ENCODE assay signal across 23 cellular contexts in genomic region chr22:37771081-37771480, GRCh38. TPM values are rescaled to one million over a fixed set of nuclear protein-coding genes. Genes with fewer than 3 reads are reported as not detected.
DNase-seq lines count a peak whose midpoint lies in the region; ATAC-seq, FAIRE-seq and TF ChIP-seq lines count a peak whose summit lies in the region.
"Had no signal": no experiment of that assay in that cellular context is flagged by ENCODE, and none has a peak within 500 bp of the region (broad histone marks: within the 10 kb centered on the region; RNA-seq: fewer than 3 reads in every experiment).

No MANE protein-coding gene starts in this region.

- H2AK9ac ChIP-seq in IMR-90 (replicated peaks; ENCODE audit: low read depth, low read length, poor library complexity), result peak overlapping the region; percentile 72

- H4K91ac ChIP-seq in IMR-90 (ENCODE audit: insufficient read depth, low read depth, low read length), result no peak overlapping the region

- H3K27me3 ChIP-seq in IMR-90 (ENCODE audit: control insufficient read depth, insufficient read depth, low read length), result no peaks in the 10 kb centered on the region

- no TSS peak for BruUV-seq in IMR-90 (replicated peaks; lab: Mats Ljungman, UMichigan)

- no peak overlapping the region for H2BK5ac ChIP-seq in IMR-90 (ENCODE audit: low read depth, low read length, poor library complexity, severe bottlenecking)

- no peak overlapping the region for H4K8ac ChIP-seq in IMR-90 (ENCODE audit: low read depth in 2 of 2, low read length in 2 of 2)

- H3K9ac ChIP-seq in IMR-90 (ENCODE audit: low read depth, low read length), result no peak overlapping the region
- H3K9ac ChIP-seq: GM23248 had no signal

- ATAC-seq in IMR-90 (ENCODE audit: low read depth), result no peak
- no peak for ATAC-seq in HG02840 (IDR thresholded peaks at IDR 0.05; ENCODE audit: low FRiP score, unreplicated experiment)

- no peak overlapping the region for H3K4ac ChIP-seq in IMR-90 (ENCODE audit: low read depth, low read length)

- peaks cover 19% of the 10 kb centered on the region for H3K9me1 ChIP-seq in IMR-90 (ENCODE audit: insufficient read depth, low read length)

- H3K56ac ChIP-seq in IMR-90 (ENCODE audit: extremely low read depth, insufficient read depth, low read length), result no peak overlapping the region

- no peak for TF ChIP-seq POLR2A in IMR-90 (IDR thresholded peaks at IDR 0.05; ENCODE audit: low read depth, low read length)

- H2AK5ac ChIP-seq in IMR-90 (ENCODE audit: low read depth, low read length), result no peak overlapping the region

- CTCF ChIA-PET in IMR-90 (lab: Yijun Ruan, JAX) (no interaction called here), RWPE1 (lab: Yijun Ruan, JAX) (no interaction called here)

- peaks cover 12% of the 10 kb centered on the region for H3K4me1 ChIP-seq in IMR-90 (ENCODE audit: control insufficient read depth, insufficient read depth, low read length)

- no peak overlapping the region for H3K14ac ChIP-seq in IMR-90 (replicated peaks; ENCODE audit: low read depth, low read length)

- TF ChIP-seq CTCF in IMR-90 (conservative IDR thresholded peaks at IDR 0.05; ENCODE audit: low read depth, low read length) (no peak), RWPE1 (conservative IDR thresholded peaks at IDR 0.05; ENCODE audit: low read depth) (no peak), epithelial cell of esophagus (IDR thresholded peaks at IDR 0.05; ENCODE audit: insufficient read depth, low read depth, low read length, missing control alignments) (no peak)

- no peak for DNase-seq in IMR-90
- no peak for DNase-seq in RWPE1 (ENCODE audit: low spot score)
- DNase-seq in epithelial cell of esophagus (ENCODE audit: low read depth), result peak; percentile 63
- no peak for DNase-seq in urothelium cell line (ENCODE audit: low spot score)
- DNase-seq in NCI-H524 treated with DMSO at 0.1 percent for 48 hours (lab: John Stamatoyannopoulos, UW), result no peak
- DNase-seq: C1 segment of cervical spinal cord; Calu3; CD4-positive, alpha-beta memory T cell; COR-L47; DMS53; EL; GF-D8; GM23248; H7; HCEC 1CT had no signal

- peaks cover 0 to 49% of the 10 kb centered on the region in 2 experiments; a peak in 3 of 4 replicates for H3K79me1 ChIP-seq in IMR-90 (ENCODE audit: low read depth in 1 of 2, low read length in 2 of 2)

- H3K23ac ChIP-seq in IMR-90 (ENCODE audit: low read depth, low read length), result no peak overlapping the region

- H2AFZ ChIP-seq in IMR-90 (replicated peaks; ENCODE audit: low read length, poor library complexity), result no peak overlapping the region
- H2AFZ ChIP-seq: GM23248 had no signal

- no peak overlapping the region for H3K27ac ChIP-seq in IMR-90 (ENCODE audit: insufficient read depth, low read length)
- H3K27ac ChIP-seq in RWPE1, result peak overlapping the region; percentile 93
- H3K27ac ChIP-seq: GM23248 had no signal

- POLR2A ChIA-PET in IMR-90 (lab: Charles Lee; ENCODE audit: unreplicated experiment) (no interaction called here), RWPE1 (lab: Yijun Ruan, JAX; ENCODE audit: low non-redundant PET) (no interaction called here)

- no peak overlapping the region for H2BK20ac ChIP-seq in IMR-90 (ENCODE audit: low read depth, low read length)

- H3K4me3 ChIP-seq in IMR-90 (ENCODE audit: insufficient read depth, low read depth, low read length) (no peak overlapping the region), epithelial cell of esophagus (ENCODE audit: low read length) (no peak overlapping the region)
- H3K4me3 ChIP-seq: GM23248 had no signal

- no peak overlapping the region for H3K4me2 ChIP-seq in IMR-90 (ENCODE audit: low read depth, low read length)

- TF ChIP-seq RAD21 in IMR-90 (IDR thresholded peaks at IDR 0.05; ENCODE audit: low read length), result no peak

- H4K5ac ChIP-seq in IMR-90 (ENCODE audit: low read depth, low read length), result no peak overlapping the region

- 80% methylated on average over 1 of the region's 4 CpGs; no CpG with 5 or more reads in 1 of the 2 experiments for WGBS in IMR-90 (ENCODE audit: extremely low coverage in 2 of 2, insufficient read length in 1 of 2), 2 experiments

- FAIRE-seq in urothelium cell line (lab: Jason Lieb, UNC), result no peak
- FAIRE-seq: GM12891, GM18507, H1 had no signal

- intact Hi-C loops in IMR-90 (cut with micrococcal nuclease), result no loop called here

- no peak overlapping the region for H2BK120ac ChIP-seq in IMR-90 (ENCODE audit: low read depth, low read length)

- dilution Hi-C loops in IMR-90 (cut with HindIII; ENCODE audit: low sequenced_read_pairs, unreplicated experiment), result no loop called here

- H3K9me3 ChIP-seq in IMR-90 (ENCODE audit: control insufficient read depth, insufficient read depth, low read length), result no peaks in the 10 kb centered on the region

- H3K18ac ChIP-seq in IMR-90 (ENCODE audit: low read depth, low read length), result no peak overlapping the region

- peaks cover 59% of the 10 kb centered on the region for H3K36me3 ChIP-seq in IMR-90 (ENCODE audit: control insufficient read depth, insufficient read depth, low read length)

- H2BK15ac ChIP-seq in IMR-90 (ENCODE audit: low read depth, low read length), result no peak overlapping the region

- H4K20me1 ChIP-seq in IMR-90 (ENCODE audit: insufficient read depth, low read length), result peaks cover 3% of the 10 kb centered on the region; the same call in 1 of the 2 replicates

- in situ Hi-C loops in IMR-90 (cut with MboI; ENCODE audit: low sequenced_read_pairs), result no loop called here

TF ChIP-seq in IMR-90, 13 proteins besides CTCF, POLR2A, EP300 and RAD21:
- TF ChIP-seq ELK1 (IDR thresholded peaks at IDR 0.05; ENCODE audit: borderline replicate concordance, low read depth, low read length) (no peak), NFE2L2 (IDR thresholded peaks at IDR 0.05; ENCODE audit: low read depth, low read length) (no peak), USF2 (IDR thresholded peaks at IDR 0.05; ENCODE audit: low read depth, low read length) (no peak), BHLHE40 (IDR thresholded peaks at IDR 0.05; ENCODE audit: low read depth, low read length) (no peak), RFX5 (IDR thresholded peaks at IDR 0.05; ENCODE audit: low read depth, low read length) (no peak), CEBPB (IDR thresholded peaks at IDR 0.05; ENCODE audit: low read depth, low read length) (no peak), MAFK (IDR thresholded peaks at IDR 0.05; ENCODE audit: low read depth, low read length) (no peak), SMC3 (IDR thresholded peaks at IDR 0.05; ENCODE audit: low read depth, low read length) (no peak), MXI1 (IDR thresholded peaks at IDR 0.05; ENCODE audit: borderline replicate concordance, low read depth, low read length) (no peak), MAZ (IDR thresholded peaks at IDR 0.05; ENCODE audit: borderline replicate concordance, low read depth, low read length) (no peak), RCOR1 (IDR thresholded peaks at IDR 0.05; ENCODE audit: insufficient replicate concordance, low read length) (no peak), CHD1 (IDR thresholded peaks at IDR 0.05; ENCODE audit: low read depth, low read length) (no peak), FOS (IDR thresholded peaks at IDR 0.05; ENCODE audit: low read depth, low read length) (no peak)

RNA-seq across cellular contexts. Expression of gene GCAT, which starts 36.7 kb away (rescaled TPM):
- 25.6 and 32.3 TPM in 2 replicates for total RNA-seq in IMR-90 (2012; rRNA removed)
- polyA plus RNA-seq in IMR-90 (2012; rRNA removed), result 20.6 and 26.2 TPM in 2 replicates
- polyA plus RNA-seq in IMR-90 (2012; cell fraction: cytosol; rRNA removed), result 18.9 and 29.8 TPM in 2 replicates
- polyA plus RNA-seq in IMR-90 (2012; cell fraction: nucleus; rRNA removed; ENCODE audit: low replicate concordance), result 15.8 and 38.2 TPM in 2 replicates

RNA-seq across cellular contexts. Expression of gene GALR3, which starts 52.1 kb away (rescaled TPM):
- not detected in 2 replicates for total RNA-seq in IMR-90 (2012; rRNA removed)
- polyA plus RNA-seq in IMR-90 (2012; rRNA removed), result not detected in 2 replicates
- not detected in 2 replicates for polyA plus RNA-seq in IMR-90 (2012; cell fraction: cytosol; rRNA removed)
- polyA plus RNA-seq in IMR-90 (2012; cell fraction: nucleus; rRNA removed; ENCODE audit: low replicate concordance), result 0.15 TPM in 1 of 2 replicates, not detected in the other
- total RNA-seq: A172; A673; CD4-positive, alpha-beta memory T cell; G401; GM23248; H7 had no signal
- polyA plus RNA-seq: BJ; CD4-positive, alpha-beta memory T cell; GM23248 had no signal
